In the genomic region with DNA sequence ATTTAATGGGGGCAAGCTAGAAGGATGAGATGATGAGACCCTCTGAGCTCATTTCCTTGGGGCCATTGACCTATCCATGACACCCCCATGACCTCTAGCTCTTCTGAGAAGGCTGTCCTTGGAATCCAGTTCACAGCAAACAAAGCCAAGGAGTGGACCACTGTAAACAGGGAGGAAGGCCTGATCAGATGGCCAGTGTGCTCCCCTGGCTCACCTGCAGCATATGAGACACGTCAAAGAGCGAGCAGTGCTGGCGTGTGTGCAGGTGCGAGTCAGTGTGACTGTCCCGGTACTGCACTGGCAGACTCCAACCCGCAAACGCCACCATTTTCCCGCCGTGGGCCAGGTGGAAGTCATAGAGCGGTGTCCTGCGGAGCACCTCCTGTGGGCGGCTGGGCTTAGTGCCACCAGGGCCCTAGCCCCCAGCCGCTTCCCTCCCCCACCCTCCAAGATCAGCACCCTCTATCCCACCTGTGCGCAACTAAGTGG, we compare ENCODE assay signal across 9 cellular contexts. TPM values are rescaled to one million over a fixed set of nuclear protein-coding genes. Genes with fewer than 3 reads are reported as not detected.
DNase-seq lines count a peak whose midpoint lies in the region; ATAC-seq lines count a peak whose summit lies in the region.
"Had no signal": no experiment of that assay in that cellular context is flagged by ENCODE, and none has a peak within 500 bp of the region (broad histone marks: within the 10 kb centered on the region; RNA-seq: fewer than 3 reads in every experiment).

No MANE protein-coding gene starts in this region.

- H3K27me3 Mint-ChIP-seq in naive thymus-derived CD8-positive, alpha-beta T cell: no peaks in the 10 kb centered on the region
- H3K27me3 Mint-ChIP-seq: activated CD4-positive, alpha-beta memory T cell treated with anti-CD3 and anti-CD28 coated beads, Interleukin-2, amount 10 ng/mL, durations not matched to agents 7 days and 5 days had no signal

- ATAC-seq in Right ventricle myocardium inferior (peak; percentile 14), Right ventricle myocardium superior (ENCODE audit: poor library complexity) (peak; percentile 40), HG02970 (IDR thresholded peaks at IDR 0.05; ENCODE audit: low FRiP score, unreplicated experiment) (no peak), GM19395 (IDR thresholded peaks at IDR 0.05; ENCODE audit: unreplicated experiment) (no peak)
- ATAC-seq in naive thymus-derived CD8-positive, alpha-beta T cell: peak in 1 of 2 donors; percentile 30

- H3K36me3 Mint-ChIP-seq in naive thymus-derived CD8-positive, alpha-beta T cell: peaks cover 0 to 12% (median 6%) of the 10 kb centered on the region in 3 donors

- intact Hi-C loops in Right ventricle myocardium inferior (cut with DNase I) (loop anchor here (10.0 kb wide), 1 partner anchor 397 kb away; a partner anchor contains a TSS), cardiac septum (cut with DNase I) (no loop called here), Right ventricle myocardium superior (cut with DNase I) (no loop called here)

- H3K4me3 Mint-ChIP-seq in naive thymus-derived CD8-positive, alpha-beta T cell: peak overlapping the region in 9 of 10 donors; percentile 28 to 64 (median 47)
- H3K4me3 Mint-ChIP-seq: activated CD4-positive, alpha-beta memory T cell treated with anti-CD3 and anti-CD28 coated beads, Interleukin-2, amount 10 ng/mL, durations not matched to agents 7 days and 5 days had no signal

- no peaks in the 10 kb centered on the region for H3K9me3 Mint-ChIP-seq in naive thymus-derived CD8-positive, alpha-beta T cell
- H3K9me3 Mint-ChIP-seq: activated CD4-positive, alpha-beta memory T cell treated with anti-CD3 and anti-CD28 coated beads, Interleukin-2, amount 10 ng/mL, durations not matched to agents 7 days and 5 days had no signal

- POLR2A ChIA-PET in naive thymus-derived CD8-positive, alpha-beta T cell (lab: Charles Lee): interaction anchor here (0.9 to 2.1 kb wide), 2 partner anchors 10 kb away, joined by 4 to 12 read pairs; a partner anchor contains a TSS

- no peak for DNase-seq in Right ventricle myocardium inferior (ENCODE audit: missing footprints)
- DNase-seq in cardiac septum (ENCODE audit: low spot score): no peak
- no peak for DNase-seq in Right ventricle myocardium superior
- DNase-seq in naive thymus-derived CD8-positive, alpha-beta T cell: no peak
- no peak for DNase-seq in AG08395 (ENCODE audit: low spot score)
- no peak for DNase-seq in NCI-H345 treated with DMSO at 0.1 percent for 48 hours (lab: John Stamatoyannopoulos, UW; ENCODE audit: unreplicated experiment)
- DNase-seq: activated CD4-positive, alpha-beta memory T cell treated with anti-CD3 and anti-CD28 coated beads, Interleukin-2, amount 10 ng/mL, durations not matched to agents 7 days and 5 days had no signal

- peaks cover 15 to 66% (median 46%) of the 10 kb centered on the region in 4 donors for H3K4me1 Mint-ChIP-seq in naive thymus-derived CD8-positive, alpha-beta T cell

- peak overlapping the region in 4 of 10 donors; percentile 2 to 64 (median 46) for H3K27ac Mint-ChIP-seq in naive thymus-derived CD8-positive, alpha-beta T cell
- H3K27ac Mint-ChIP-seq: activated CD4-positive, alpha-beta memory T cell treated with anti-CD3 and anti-CD28 coated beads, Interleukin-2, amount 10 ng/mL, durations not matched to agents 7 days and 5 days had no signal

RNA-seq across cellular contexts. Expression of a gene that starts 0.3 kb away (rescaled TPM):
- total RNA-seq in Right ventricle myocardium inferior: 20.5 TPM
- total RNA-seq in cardiac septum: 20.1 TPM
- total RNA-seq in Right ventricle myocardium superior: 32.2 TPM
- total RNA-seq in naive thymus-derived CD8-positive, alpha-beta T cell: 1 to 10 TPM; 9.4 to 9.9 TPM
- polyA plus RNA-seq in naive thymus-derived CD8-positive, alpha-beta T cell: 1 to 10 TPM; 1.6 to 3.1 (median 1.9) TPM

RNA-seq across cellular contexts. Expression of a gene that starts 7.2 kb away (rescaled TPM):
- total RNA-seq in Right ventricle myocardium inferior (15.5 TPM), cardiac septum (21.9 TPM), Right ventricle myocardium superior (15.7 TPM)
- 10 to 100 TPM; 21.6 to 23.0 TPM for total RNA-seq in naive thymus-derived CD8-positive, alpha-beta T cell
- 1 to 10 TPM; 7.4 to 9.7 (median 8.2) TPM for polyA plus RNA-seq in naive thymus-derived CD8-positive, alpha-beta T cell

RNA-seq across cellular contexts. Expression of a gene that starts 9.7 kb away (rescaled TPM):
- total RNA-seq in Right ventricle myocardium inferior: 17.1 TPM
- 26.5 TPM for total RNA-seq in cardiac septum
- 13.4 TPM for total RNA-seq in Right ventricle myocardium superior
- total RNA-seq in naive thymus-derived CD8-positive, alpha-beta T cell: 10 to 100 TPM; 34.0 to 34.1 TPM
- 10 to 100 TPM; 37.6 to 48.8 (median 45.5) TPM for polyA plus RNA-seq in naive thymus-derived CD8-positive, alpha-beta T cell

RNA-seq across cellular contexts. Expression of a gene that starts 10.2 kb away (rescaled TPM):
- 285 TPM for total RNA-seq in Right ventricle myocardium inferior
- 340 TPM for total RNA-seq in cardiac septum
- total RNA-seq in Right ventricle myocardium superior: 255 TPM
- total RNA-seq in naive thymus-derived CD8-positive, alpha-beta T cell: 100 to 1,000 TPM; 235 to 254 TPM
- 100 to 1,000 TPM; 478 to 683 (median 552) TPM for polyA plus RNA-seq in naive thymus-derived CD8-positive, alpha-beta T cell

RNA-seq across cellular contexts. Expression of a gene that starts 48.1 kb away (rescaled TPM):
- total RNA-seq in Right ventricle myocardium inferior (129 TPM), cardiac septum (130 TPM), Right ventricle myocardium superior (122 TPM)
- 10 to 100 TPM; 16.8 to 20.3 TPM for total RNA-seq in naive thymus-derived CD8-positive, alpha-beta T cell
- 1 to 10 TPM; 4.6 to 6.4 (median 4.7) TPM for polyA plus RNA-seq in naive thymus-derived CD8-positive, alpha-beta T cell

Comparison
In these comparisons a context has a peak if more than half of its experiments do, and no peak if none do; other contexts are left out.
1. ATAC-seq: peak in Right ventricle myocardium inferior (single experiment) and Right ventricle myocardium superior (single experiment); none in HG02970 (single experiment) and GM19395 (single experiment).